Comparison of ENCODE assay signal across 19 cellular contexts in genomic region chr3:48511551-48511950, GRCh38. TPM values are rescaled to one million over a fixed set of nuclear protein-coding genes. Genes with fewer than 3 reads are reported as not detected.
DNase-seq lines count a peak whose midpoint lies in the region; ATAC-seq, FAIRE-seq and TF ChIP-seq lines count a peak whose summit lies in the region.
"Had no signal": no experiment of that assay in that cellular context is flagged by ENCODE, and none has a peak within 500 bp of the region (broad histone marks: within the 10 kb centered on the region; RNA-seq: fewer than 3 reads in every experiment).

No MANE protein-coding gene starts in this region.

- no peak overlapping the region for H4K8ac ChIP-seq in H1 (ENCODE audit: extremely low read depth, insufficient read depth, low read length)

- TF ChIP-seq POLR2A in HepG2 (IDR thresholded peaks at IDR 0.05; ENCODE audit: insufficient read depth in 1 of 2, low read depth in 2 of 2, low read length in 2 of 2): no peak
- no peak for TF ChIP-seq POLR2A in right lobe of liver (IDR thresholded peaks at IDR 0.05)
- TF ChIP-seq POLR2A in H1 (IDR thresholded peaks at IDR 0.05; ENCODE audit: control extremely low read depth in 1 of 2, low read depth in 2 of 2, low read length in 2 of 2): no peak

- WGBS in HepG2 (ENCODE audit: low lambda C conversion rate): 35% methylated on average over 4 of the region's 4 CpGs
- 72% methylated on average over 4 of the region's 4 CpGs for WGBS in right lobe of liver (ENCODE audit: insufficient coverage, low coverage, low lambda C conversion rate, missing lambda C conversion rate)
- WGBS in H1 (ENCODE audit: extremely low coverage in 1 of 2, insufficient coverage in 1 of 2, insufficient read length in 1 of 2, insufficient replicate concordance in 2 of 2, low coverage in 1 of 2, low lambda C conversion rate in 2 of 2, missing lambda C conversion rate in 1 of 2), 2 experiments: 88% methylated on average over 4 of the region's 4 CpGs; no CpG with 5 or more reads in 1 of the 2 experiments

- H3K4me3 ChIP-seq in HepG2 (replicated peaks in 1 of 3; ENCODE audit: insufficient read depth in 1 of 3, low read depth in 2 of 3, low read length in 3 of 3) (no peak overlapping the region), right lobe of liver (no peak overlapping the region), H1 (ENCODE audit: extremely low read depth in 1 of 4, insufficient read depth in 2 of 4, low read depth in 3 of 4, low read length in 4 of 4) (no peak overlapping the region)
- H3K4me3 ChIP-seq: BLaER1 had no signal

- in situ Hi-C loops in HepG2 (cut with HindIII; ENCODE audit: extremely low pct_ligation_motif_present, low pct_unique_long_range_greater_than_20kb): no loop called here

- H3K4me1 ChIP-seq in HepG2 (ENCODE audit: insufficient read depth, low read length) (peaks cover 18% of the 10 kb centered on the region), right lobe of liver (no peaks in the 10 kb centered on the region), H1 (replicated peaks in 1 of 4; ENCODE audit: control insufficient read depth in 3 of 4, insufficient read depth in 4 of 4, low read length in 3 of 4) (peaks cover 0 to 4% (median 3%) of the 10 kb centered on the region in 4 experiments; a peak in 6 of 7 replicates)

- H2BK12ac ChIP-seq in H1 (ENCODE audit: low read depth, low read length): peak overlapping the region; percentile 19; the same call in 1 of the 2 replicates

- no peak overlapping the region for H2BK5ac ChIP-seq in H1 (ENCODE audit: low read depth, low read length)

- TF ChIP-seq EP300 in HepG2 (IDR thresholded peaks at IDR 0.05; ENCODE audit: low read depth in 2 of 2, low read length in 2 of 2) (no peak), HepG2 (CRISPR knock-in tag; IDR thresholded peaks at IDR 0.05; ENCODE audit: borderline replicate concordance) (no peak), H1 (IDR thresholded peaks at IDR 0.05; ENCODE audit: borderline replicate concordance in 1 of 2, low read depth in 2 of 2, low read length in 2 of 2) (no peak)

- no peak overlapping the region for H2BK20ac ChIP-seq in H1 (ENCODE audit: low read length)

- no peak overlapping the region for H3K14ac ChIP-seq in H1 (ENCODE audit: insufficient read length)

- no peak overlapping the region for H3K56ac ChIP-seq in H1 (replicated peaks; ENCODE audit: insufficient read length, low read depth, low read length)

- intact Hi-C loops in HepG2 (cut with micrococcal nuclease; ENCODE audit: unreplicated experiment): no loop called here
- intact Hi-C loops in right lobe of liver (cut with DNase I): no loop called here
- intact Hi-C loops in posterior vena cava (cut with DNase I): no loop called here

- FAIRE-seq in HepG2 (lab: Jason Lieb, UNC) (no peak), H1 (lab: Jason Lieb, UNC) (no peak)
- FAIRE-seq: GM12892, GM18507, HTR-8/SVneo had no signal

- DNase-seq in HepG2 (ENCODE audit: low spot score): no peak
- no peak for DNase-seq in right lobe of liver
- no peak for DNase-seq in H1 (ENCODE audit: low read depth in 1 of 2, low spot score in 2 of 2)
- DNase-seq in posterior vena cava (ENCODE audit: low spot score): peak; percentile 2
- DNase-seq in activated gamma-delta T cell treated with Interleukin-2 at 50 U/mL for 16 hours: no peak
- DNase-seq in activated CD4-positive, alpha-beta T cell treated with anti-CD3 and anti-CD28 coated beads, Interleukin-2, amount 50 U/mL, for 1 hour: no peak
- DNase-seq: CD4-positive, alpha-beta memory T cell; DMS153; DMS79; GDM1; GOT3; H9 had no signal

- H3K36me3 ChIP-seq in HepG2 (replicated peaks in 1 of 2; ENCODE audit: control insufficient read depth in 1 of 2, insufficient read depth in 2 of 2, low read length in 2 of 2): no peaks in the 10 kb centered on the region
- H3K36me3 ChIP-seq in right lobe of liver: no peaks in the 10 kb centered on the region
- H3K36me3 ChIP-seq in H1 (ENCODE audit: control insufficient read depth in 2 of 4, insufficient read depth in 4 of 4, low read length in 3 of 4): no peaks in the 10 kb centered on the region

- H3K79me2 ChIP-seq in HepG2 (ENCODE audit: insufficient read depth, low read length) (no peaks in the 10 kb centered on the region), H1 (ENCODE audit: control insufficient read depth in 1 of 2, insufficient read depth in 2 of 2, low read length in 2 of 2) (no peaks in the 10 kb centered on the region)

- no peak overlapping the region for H3K18ac ChIP-seq in H1 (ENCODE audit: extremely low read depth, low read length)

- H3K9me3 ChIP-seq in HepG2 (ENCODE audit: low read length) (no peaks in the 10 kb centered on the region), right lobe of liver (no peaks in the 10 kb centered on the region), H1 (ENCODE audit: insufficient read depth in 2 of 2, low read depth in 1 of 2, low read length in 1 of 2) (no peaks in the 10 kb centered on the region)
- H3K9me3 ChIP-seq: BLaER1 had no signal

- CTCF ChIA-PET in HepG2 (lab: Yijun Ruan, JAX; ENCODE audit: low intra/inter-chr PET ratio, low total read pairs): no interaction called here
- CTCF ChIA-PET in H1 (lab: Charles Lee; ENCODE audit: partially characterized antibody): interaction anchor here (0.9 to 11.2 kb wide), 5 partner anchors 11 to 75 kb away, joined by 4 to 251 read pairs (median 5); a partner anchor contains a TSS

- TF ChIP-seq CTCF in HepG2 (CRISPR knock-in tag; IDR thresholded peaks at IDR 0.05): no peak
- no peak for TF ChIP-seq CTCF in right lobe of liver (IDR thresholded peaks at IDR 0.05)
- no peak for TF ChIP-seq CTCF in H1 (IDR thresholded peaks at IDR 0.05; ENCODE audit: control extremely low read depth in 1 of 3, insufficient read depth in 1 of 3, low read depth in 1 of 3, low read length in 3 of 3)

- H4K20me1 ChIP-seq in HepG2 (ENCODE audit: insufficient read depth, low read length) (no peaks in the 10 kb centered on the region), H1 (replicated peaks in 1 of 2; ENCODE audit: control insufficient read depth in 1 of 2, insufficient read depth in 2 of 2, low read length in 2 of 2) (no peaks in the 10 kb centered on the region)

- H3K23me2 ChIP-seq in H1 (ENCODE audit: low read depth, low read length): no peaks in the 10 kb centered on the region

- no peak for ATAC-seq in HepG2
- ATAC-seq in right lobe of liver: no peak
- no peak for ATAC-seq in GM21528 (IDR thresholded peaks at IDR 0.05; ENCODE audit: low FRiP score, unreplicated experiment)

- no TSS peak for BruUV-seq in HepG2 (replicated peaks; lab: Mats Ljungman, UMichigan)

- H2BK120ac ChIP-seq in H1 (replicated peaks; ENCODE audit: low read depth, low read length): no peak overlapping the region

- no peak overlapping the region for H4K5ac ChIP-seq in H1 (ENCODE audit: insufficient read length, low read depth, low read length)

- H2AFZ ChIP-seq in HepG2 (ENCODE audit: low read length): no peak overlapping the region
- H2AFZ ChIP-seq in H1 (ENCODE audit: low read length): no peak overlapping the region

- H3K27me3 ChIP-seq in HepG2 (ENCODE audit: control insufficient read depth in 1 of 2, insufficient read depth in 2 of 2, low read length in 2 of 2): no peaks in the 10 kb centered on the region; a peak in 1 of 5 replicates
- no peaks in the 10 kb centered on the region for H3K27me3 ChIP-seq in right lobe of liver
- no peaks in the 10 kb centered on the region for H3K27me3 ChIP-seq in H1 (replicated peaks in 1 of 4; ENCODE audit: control insufficient read depth in 3 of 4, extremely low read depth in 1 of 4, insufficient read depth in 3 of 4, low read length in 3 of 4)
- H3K27me3 ChIP-seq: BLaER1 had no signal

- no peak overlapping the region for H3K4ac ChIP-seq in H1 (replicated peaks; ENCODE audit: insufficient read length, low read depth, low read length)

- H4K91ac ChIP-seq in H1 (replicated peaks; ENCODE audit: insufficient read length, low read length): no peak overlapping the region

- H3K4me2 ChIP-seq in HepG2 (ENCODE audit: low read depth, low read length) (no peak overlapping the region), H1 (ENCODE audit: insufficient read depth in 1 of 2, low read depth in 2 of 2, low read length in 2 of 2) (no peak overlapping the region)
- H3K4me2 ChIP-seq: BLaER1 had no signal

- H3K9ac ChIP-seq in HepG2 (ENCODE audit: insufficient read depth, low read depth, low read length) (no peak overlapping the region), H1 (replicated peaks in 1 of 4; ENCODE audit: extremely low read depth in 1 of 4, low read depth in 3 of 4, low read length in 3 of 4) (no peak overlapping the region)
- H3K9ac ChIP-seq: BLaER1 had no signal

- H3K23ac ChIP-seq in H1 (ENCODE audit: insufficient read length): no peak overlapping the region

- no peak overlapping the region for H3K27ac ChIP-seq in HepG2 (ENCODE audit: extremely low read length, insufficient read depth, low read length)
- H3K27ac ChIP-seq in right lobe of liver: no peak overlapping the region
- H3K27ac ChIP-seq in H1 (ENCODE audit: low read depth, low read length): no peak overlapping the region
- H3K27ac ChIP-seq: 22Rv1, BLaER1 had no signal

- no peak overlapping the region for H2AK5ac ChIP-seq in H1 (ENCODE audit: low read depth, low read length)

- POLR2A ChIA-PET in HepG2 (lab: Yijun Ruan, JAX) (interaction anchor here (0.7 to 2.3 kb wide), 2 partner anchors 72 to 150 kb away, joined by 3 to 7 read pairs; partner anchors contain the start of genes CCDC51 and TMA7), H1 (lab: Charles Lee; ENCODE audit: partially characterized antibody) (interaction anchor here (1.4 kb wide), 2 partner anchors 37 to 49 kb away, joined by 3 read pairs; no protein-coding TSS in a partner anchor)

- H3K79me1 ChIP-seq in H1 (ENCODE audit: low read depth, low read length): no peaks in the 10 kb centered on the region

- TF ChIP-seq RAD21 in HepG2 (CRISPR knock-in tag; IDR thresholded peaks at IDR 0.05): no peak
- no peak for TF ChIP-seq RAD21 in H1 (IDR thresholded peaks at IDR 0.05 in 1 of 2, conservative IDR thresholded peaks at IDR 0.05 in 1 of 2; ENCODE audit: low read depth in 2 of 2, low read length in 2 of 2)

- H2BK15ac ChIP-seq in H1 (ENCODE audit: low read length): no peak overlapping the region; the same call in 1 of the 2 replicates

RNA-seq across cellular contexts. Expression of gene SHISA5, which starts 7.6 kb away (rescaled TPM):
- total RNA-seq in HepG2 (2016; rRNA removed; fragmentation: Illumina TruSeq; extraction: Trizol) (74.3 and 91.4 TPM in 2 replicates), right lobe of liver (100 to 1,000 TPM in 4 of 6 experiments, 10 to 100 TPM in 2; 76.3 to 118 (median 101) TPM), posterior vena cava (100 to 1,000 TPM; 142 to 147 TPM)
- 90.2 and 104 TPM in 2 replicates for total RNA-seq in HepG2 (2016; cell fraction: cytosol; rRNA removed; fragmentation: Illumina TruSeq; extraction: Trizol; ENCODE audit: low read depth)
- total RNA-seq in HepG2 (2016; cell fraction: insoluble cytoplasmic fraction; rRNA removed; fragmentation: Illumina TruSeq; extraction: Trizol): 67.1 and 95.9 TPM in 2 replicates
- 162 and 190 TPM in 2 replicates for total RNA-seq in HepG2 (2016; cell fraction: membrane; rRNA removed; fragmentation: Illumina TruSeq; extraction: Trizol)
- total RNA-seq in HepG2 (2016; cell fraction: nucleus; rRNA removed; fragmentation: Illumina TruSeq; extraction: Trizol): 45.3 and 51.5 TPM in 2 replicates
- polyA plus RNA-seq in HepG2 (2011; rRNA removed) (75.8 and 83.0 TPM in 2 replicates), H1 (2011; rRNA removed) (315 and 422 TPM in 2 replicates)
- 82.9 and 103 TPM in 2 replicates for polyA plus RNA-seq in HepG2 (2011; cell fraction: cytosol; rRNA removed)
- 54.8 and 59.4 TPM in 2 replicates for polyA plus RNA-seq in HepG2 (2011; cell fraction: nucleus; rRNA removed)
- polyA plus RNA-seq in HepG2 (2012): 68.4 and 68.8 TPM in 2 replicates
- polyA plus RNA-seq in HepG2 (2016; cell fraction: cytosol; fragmentation: Illumina TruSeq; extraction: Trizol; ENCODE audit: low read depth): 116 and 135 TPM in 2 replicates
- 71.7 and 96.4 TPM in 2 replicates for polyA plus RNA-seq in HepG2 (2016; cell fraction: insoluble cytoplasmic fraction; fragmentation: Illumina TruSeq; extraction: Trizol; ENCODE audit: low read depth)
- polyA plus RNA-seq in HepG2 (2016; cell fraction: membrane; fragmentation: Illumina TruSeq; extraction: Trizol; ENCODE audit: low read depth): 203 and 209 TPM in 2 replicates
- 89.8 and 103 TPM in 2 replicates for polyA plus RNA-seq in HepG2 (2016; cell fraction: nucleus; fragmentation: Illumina TruSeq; extraction: Trizol; ENCODE audit: insufficient read depth, low read depth)
- polyA minus RNA-seq in HepG2 (2011; rRNA and poly(A)+ RNA removed; ENCODE audit: low replicate concordance): 147 and 175 TPM in 2 replicates
- 34.9 and 49.9 TPM in 2 replicates for polyA minus RNA-seq in HepG2 (2011; cell fraction: cytosol; rRNA and poly(A)+ RNA removed)
- polyA minus RNA-seq in HepG2 (2011; cell fraction: nucleus; rRNA and poly(A)+ RNA removed): 11.2 and 15.8 TPM in 2 replicates
- 191 and 196 TPM in 2 replicates for total RNA-seq in H1 (2021; fragmentation: NEBNext Ultra II Directional; extraction: Animal tissue kit (Norgen Biotek cat#: 25700))
- 247 TPM for polyA plus RNA-seq in H1 (2011; cell fraction: cytosol; rRNA removed)
- polyA plus RNA-seq in H1 (2011; cell fraction: nucleus; rRNA removed): 217 TPM
- 171 to 240 TPM (median 225 TPM) in 4 replicates for polyA plus RNA-seq in H1 (2012, experiment 1 of 2)
- polyA plus RNA-seq in H1 (2012, experiment 2 of 2): 223 TPM
- 278 TPM for polyA plus RNA-seq in H1 (2013, experiment 1 of 2)
- polyA plus RNA-seq in H1 (2013, experiment 2 of 2): 358 TPM
- polyA minus RNA-seq in H1 (2011; rRNA and poly(A)+ RNA removed): 107 and 149 TPM in 2 replicates
- polyA minus RNA-seq in H1 (2011; cell fraction: cytosol; rRNA and poly(A)+ RNA removed): 143 TPM
- 52.6 TPM for polyA minus RNA-seq in H1 (2011; cell fraction: nucleus; rRNA and poly(A)+ RNA removed)

RNA-seq across cellular contexts. Expression of gene PFKFB4, which starts 45.1 kb away (rescaled TPM):
- total RNA-seq in HepG2 (2016; rRNA removed; fragmentation: Illumina TruSeq; extraction: Trizol) (6.4 and 7.1 TPM in 2 replicates), right lobe of liver (10 to 100 TPM in 1 of 6 experiments, 1 to 10 TPM in 4, under 1 TPM in 1; 0.59 to 10.8 (median 1.4) TPM), posterior vena cava (1 to 10 TPM; 2.0 to 4.5 TPM)
- 2.1 and 2.6 TPM in 2 replicates for total RNA-seq in HepG2 (2016; cell fraction: cytosol; rRNA removed; fragmentation: Illumina TruSeq; extraction: Trizol; ENCODE audit: low read depth)
- 6.7 and 7.5 TPM in 2 replicates for total RNA-seq in HepG2 (2016; cell fraction: insoluble cytoplasmic fraction; rRNA removed; fragmentation: Illumina TruSeq; extraction: Trizol)
- total RNA-seq in HepG2 (2016; cell fraction: membrane; rRNA removed; fragmentation: Illumina TruSeq; extraction: Trizol): 3.4 and 3.7 TPM in 2 replicates
- total RNA-seq in HepG2 (2016; cell fraction: nucleus; rRNA removed; fragmentation: Illumina TruSeq; extraction: Trizol): 5.4 and 8.1 TPM in 2 replicates
- polyA plus RNA-seq in HepG2 (2011; rRNA removed) (103 and 122 TPM in 2 replicates), H1 (2011; rRNA removed) (20.1 and 20.3 TPM in 2 replicates)
- 80.3 and 95.3 TPM in 2 replicates for polyA plus RNA-seq in HepG2 (2011; cell fraction: cytosol; rRNA removed)
- 274 and 322 TPM in 2 replicates for polyA plus RNA-seq in HepG2 (2011; cell fraction: nucleus; rRNA removed)
- 46.3 and 53.1 TPM in 2 replicates for polyA plus RNA-seq in HepG2 (2012)
- 0.64 and 0.77 TPM in 2 replicates for polyA plus RNA-seq in HepG2 (2016; cell fraction: cytosol; fragmentation: Illumina TruSeq; extraction: Trizol; ENCODE audit: low read depth)
- 4.4 and 4.7 TPM in 2 replicates for polyA plus RNA-seq in HepG2 (2016; cell fraction: insoluble cytoplasmic fraction; fragmentation: Illumina TruSeq; extraction: Trizol; ENCODE audit: low read depth)
- 1.8 and 2.0 TPM in 2 replicates for polyA plus RNA-seq in HepG2 (2016; cell fraction: membrane; fragmentation: Illumina TruSeq; extraction: Trizol; ENCODE audit: low read depth)
- 11.6 and 13.1 TPM in 2 replicates for polyA plus RNA-seq in HepG2 (2016; cell fraction: nucleus; fragmentation: Illumina TruSeq; extraction: Trizol; ENCODE audit: insufficient read depth, low read depth)
- 5.2 and 195 TPM in 2 replicates for polyA minus RNA-seq in HepG2 (2011; rRNA and poly(A)+ RNA removed; ENCODE audit: low replicate concordance)
- polyA minus RNA-seq in HepG2 (2011; cell fraction: cytosol; rRNA and poly(A)+ RNA removed): 52.8 and 55.0 TPM in 2 replicates
- polyA minus RNA-seq in HepG2 (2011; cell fraction: nucleus; rRNA and poly(A)+ RNA removed): 111 and 115 TPM in 2 replicates
- total RNA-seq in H1 (2021; fragmentation: NEBNext Ultra II Directional; extraction: Animal tissue kit (Norgen Biotek cat#: 25700)): 10.7 and 11.3 TPM in 2 replicates
- 21.1 TPM for polyA plus RNA-seq in H1 (2011; cell fraction: cytosol; rRNA removed)
- polyA plus RNA-seq in H1 (2011; cell fraction: nucleus; rRNA removed): 47.8 TPM
- 10.5 to 17.4 TPM (median 13.7 TPM) in 4 replicates for polyA plus RNA-seq in H1 (2012, experiment 1 of 2)
- polyA plus RNA-seq in H1 (2012, experiment 2 of 2): 11.5 TPM
- 7.8 TPM for polyA plus RNA-seq in H1 (2013, experiment 1 of 2)
- polyA plus RNA-seq in H1 (2013, experiment 2 of 2): 7.2 TPM
- 17.4 and 24.1 TPM in 2 replicates for polyA minus RNA-seq in H1 (2011; rRNA and poly(A)+ RNA removed)
- 13.2 TPM for polyA minus RNA-seq in H1 (2011; cell fraction: cytosol; rRNA and poly(A)+ RNA removed)
- 16.4 TPM for polyA minus RNA-seq in H1 (2011; cell fraction: nucleus; rRNA and poly(A)+ RNA removed)

RNA-seq across cellular contexts. Expression of gene UCN2, which starts 52.0 kb away (rescaled TPM):
- total RNA-seq in HepG2 (2016; rRNA removed; fragmentation: Illumina TruSeq; extraction: Trizol): 0.07 and 0.13 TPM in 2 replicates
- total RNA-seq in HepG2 (2016; cell fraction: cytosol; rRNA removed; fragmentation: Illumina TruSeq; extraction: Trizol; ENCODE audit: low read depth): not detected in 2 replicates
- total RNA-seq in HepG2 (2016; cell fraction: insoluble cytoplasmic fraction; rRNA removed; fragmentation: Illumina TruSeq; extraction: Trizol): 0.11 TPM in 1 of 2 replicates, not detected in the other
- total RNA-seq in HepG2 (2016; cell fraction: membrane; rRNA removed; fragmentation: Illumina TruSeq; extraction: Trizol): 0.10 TPM in 1 of 2 replicates, not detected in the other
- 0.31 and 0.43 TPM in 2 replicates for total RNA-seq in HepG2 (2016; cell fraction: nucleus; rRNA removed; fragmentation: Illumina TruSeq; extraction: Trizol)
- 1.5 and 2.3 TPM in 2 replicates for polyA plus RNA-seq in HepG2 (2011; rRNA removed)
- polyA plus RNA-seq in HepG2 (2011; cell fraction: cytosol; rRNA removed): 0.71 and 0.87 TPM in 2 replicates
- polyA plus RNA-seq in HepG2 (2011; cell fraction: nucleus; rRNA removed): 21.5 and 24.3 TPM in 2 replicates
- polyA plus RNA-seq in HepG2 (2012): 0.99 and 2.0 TPM in 2 replicates
- 0.09 TPM in 1 of 2 replicates, not detected in the other for polyA plus RNA-seq in HepG2 (2016; cell fraction: cytosol; fragmentation: Illumina TruSeq; extraction: Trizol; ENCODE audit: low read depth)
- not detected in 2 replicates for polyA plus RNA-seq in HepG2 (2016; cell fraction: insoluble cytoplasmic fraction; fragmentation: Illumina TruSeq; extraction: Trizol; ENCODE audit: low read depth)
- not detected in 2 replicates for polyA plus RNA-seq in HepG2 (2016; cell fraction: membrane; fragmentation: Illumina TruSeq; extraction: Trizol; ENCODE audit: low read depth)
- 0.70 and 1.8 TPM in 2 replicates for polyA plus RNA-seq in HepG2 (2016; cell fraction: nucleus; fragmentation: Illumina TruSeq; extraction: Trizol; ENCODE audit: insufficient read depth, low read depth)
- 1.2 and 2.9 TPM in 2 replicates for polyA minus RNA-seq in HepG2 (2011; rRNA and poly(A)+ RNA removed; ENCODE audit: low replicate concordance)
- polyA minus RNA-seq in HepG2 (2011; cell fraction: cytosol; rRNA and poly(A)+ RNA removed): not detected in 2 replicates
- polyA minus RNA-seq in HepG2 (2011; cell fraction: nucleus; rRNA and poly(A)+ RNA removed): 2.1 and 2.2 TPM in 2 replicates
- total RNA-seq in right lobe of liver: not detected
- not detected in 2 replicates for total RNA-seq in H1 (2021; fragmentation: NEBNext Ultra II Directional; extraction: Animal tissue kit (Norgen Biotek cat#: 25700))
- 0.14 and 0.22 TPM in 2 replicates for polyA plus RNA-seq in H1 (2011; rRNA removed)
- 0.16 TPM for polyA plus RNA-seq in H1 (2011; cell fraction: cytosol; rRNA removed)
- 1.9 TPM for polyA plus RNA-seq in H1 (2011; cell fraction: nucleus; rRNA removed)
- 0.23 to 0.41 TPM (median 0.36 TPM) in 4 replicates for polyA plus RNA-seq in H1 (2012, experiment 1 of 2)
- 0.18 TPM for polyA plus RNA-seq in H1 (2012, experiment 2 of 2)
- 0.10 TPM for polyA plus RNA-seq in H1 (2013, experiment 1 of 2)
- polyA plus RNA-seq in H1 (2013, experiment 2 of 2): 0.11 TPM
- 0.15 and 0.47 TPM in 2 replicates for polyA minus RNA-seq in H1 (2011; rRNA and poly(A)+ RNA removed)
- polyA minus RNA-seq in H1 (2011; cell fraction: cytosol; rRNA and poly(A)+ RNA removed): not detected
- polyA minus RNA-seq in H1 (2011; cell fraction: nucleus; rRNA and poly(A)+ RNA removed): 0.90 TPM
- not detected for total RNA-seq in posterior vena cava
- total RNA-seq: CD4-positive, alpha-beta memory T cell had no signal
- polyA plus RNA-seq: CD14-positive monocyte; CD4-positive, alpha-beta memory T cell had no signal

Comparison
In these comparisons a context has a peak if more than half of its experiments do, and no peak if none do; other contexts are left out.
1. Of the 41 proteins assayed by ChIP-seq in both HepG2 and H1: peak only in HepG2: MAFK; only in H1: none; in both: none; in neither: 40.